ENCODE assay signal across 1 cellular context in genomic region chr19:18227781-18228271, GRCh38.
TF ChIP-seq lines count a peak whose summit lies in the region.

No MANE protein-coding gene starts in this region.

TF ChIP-seq in IMR-90, 13 proteins besides CTCF, POLR2A, EP300 and RAD21:
- TF ChIP-seq CHD1 (IDR thresholded peaks at IDR 0.05; ENCODE audit: low read depth, low read length) (no peak), USF2 (IDR thresholded peaks at IDR 0.05; ENCODE audit: low read depth, low read length) (no peak), NFE2L2 (IDR thresholded peaks at IDR 0.05; ENCODE audit: low read depth, low read length) (no peak), RFX5 (IDR thresholded peaks at IDR 0.05; ENCODE audit: low read depth, low read length) (no peak), MAFK (IDR thresholded peaks at IDR 0.05; ENCODE audit: low read depth, low read length) (no peak), BHLHE40 (IDR thresholded peaks at IDR 0.05; ENCODE audit: low read depth, low read length) (no peak), CEBPB (IDR thresholded peaks at IDR 0.05; ENCODE audit: low read depth, low read length) (no peak), SMC3 (IDR thresholded peaks at IDR 0.05; ENCODE audit: low read depth, low read length) (no peak), MXI1 (IDR thresholded peaks at IDR 0.05; ENCODE audit: borderline replicate concordance, low read depth, low read length) (no peak), RCOR1 (IDR thresholded peaks at IDR 0.05; ENCODE audit: insufficient replicate concordance, low read length) (no peak), ELK1 (IDR thresholded peaks at IDR 0.05; ENCODE audit: borderline replicate concordance, low read depth, low read length) (no peak)
